ENCODE assay signal across 12 cellular contexts in genomic region chr4:8328866-8329559, GRCh38. TPM values are rescaled to one million over a fixed set of nuclear protein-coding genes. Genes with fewer than 3 reads are reported as not detected.
"Had no signal": no experiment of that assay in that cellular context is flagged by ENCODE, and none has a peak within 500 bp of the region (broad histone marks: within the 10 kb centered on the region; RNA-seq: fewer than 3 reads in every experiment).

No MANE protein-coding gene starts in this region.

- H3K36me3 ChIP-seq: stomach, tibial nerve had no signal

- H3K27ac Mint-ChIP-seq: effector memory CD8-positive, alpha-beta T cell; nephron had no signal

- DNase-seq: activated T-cell treated with anti-CD3 and anti-CD28 coated beads, Interleukin-2, amount 50 U/mL, for 4 hours; effector memory CD8-positive, alpha-beta T cell; erythroblast; hypothalamus; mammary epithelial cell; stimulated activated CD4-positive, alpha-beta T cell treated with anti-CD3 and anti-CD28 coated beads, Interleukin-4, amount 100 ng/mL, for 1 hour; stomach; T-helper 2 cell had no signal

- H3K27me3 Mint-ChIP-seq: central memory CD8-positive, alpha-beta T cell had no signal

- H3K27me3 ChIP-seq: stomach, tibial nerve had no signal

- H3K27ac ChIP-seq: stomach, tibial nerve had no signal

- H3K4me3 Mint-ChIP-seq: activated T-cell treated with anti-CD3 and anti-CD28 coated beads, Interleukin-2, amount 50 U/mL, for 4 hours; central memory CD8-positive, alpha-beta T cell; effector memory CD8-positive, alpha-beta T cell; nephron had no signal

- H3K4me1 Mint-ChIP-seq: central memory CD8-positive, alpha-beta T cell had no signal

- ATAC-seq: activated CD4-positive, CD25-positive, alpha-beta regulatory T cell treated with anti-CD3 and anti-CD28 coated beads, Interleukin-2, amount 50 U/mL, for 24 hours; activated T-cell treated with anti-CD3 and anti-CD28 coated beads, Interleukin-2, amount 50 U/mL, for 4 hours; effector memory CD8-positive, alpha-beta T cell had no signal

- H3K9me3 Mint-ChIP-seq: central memory CD8-positive, alpha-beta T cell had no signal

- H3K4me1 ChIP-seq: tibial nerve had no signal

- H3K4me3 ChIP-seq: stomach, tibial nerve had no signal

RNA-seq across cellular contexts. Expression of gene HTRA3, which starts 59.5 kb away (rescaled TPM):
- total RNA-seq: activated T-cell treated with anti-CD3 and anti-CD28 coated beads, Interleukin-2, amount 50 U/mL, for 4 hours had no signal
- polyA plus RNA-seq: mammary epithelial cell had no signal
